In genomic region chr5:136424835-136425694, GRCh38 we compare ENCODE assay signal across 8 cellular contexts. TPM values are rescaled to one million over a fixed set of nuclear protein-coding genes. Genes with fewer than 3 reads are reported as not detected.
DNase-seq lines count a peak whose midpoint lies in the region; ATAC-seq and TF ChIP-seq lines count a peak whose summit lies in the region.

No MANE protein-coding gene starts in this region.

- H3K36me3 ChIP-seq in esophagus squamous epithelium (no peaks in the 10 kb centered on the region), neural progenitor cell (no peaks in the 10 kb centered on the region)

- peak; percentile 89 for ATAC-seq in HG02938 (IDR thresholded peaks at IDR 0.05; ENCODE audit: unreplicated experiment)
- ATAC-seq in HG03460 (IDR thresholded peaks at IDR 0.05; ENCODE audit: unreplicated experiment) = no peak

- no peak for TF ChIP-seq POLR2A in esophagus squamous epithelium (IDR thresholded peaks at IDR 0.05)

- no peak overlapping the region for H3K27ac Mint-ChIP-seq in neural progenitor cell

- H3K27me3 ChIP-seq in esophagus squamous epithelium (no peaks in the 10 kb centered on the region), neural progenitor cell (no peaks in the 10 kb centered on the region)

- TF ChIP-seq CTCF in GM12874 (IDR thresholded peaks at IDR 0.05; ENCODE audit: insufficient read depth, low read depth, low read length) = peak; percentile 87
- TF ChIP-seq CTCF in esophagus squamous epithelium (IDR thresholded peaks at IDR 0.05) = peak in 5 of 6 experiments; percentile 47 to 71 (median 61)
- peak; percentile 90 for TF ChIP-seq CTCF in neural progenitor cell (IDR thresholded peaks at IDR 0.05)

- intact Hi-C loops in esophagus squamous epithelium (cut with DNase I) = no loop called here

- 42 to 55% methylated on average over 11 to 12 of the region's 12 CpGs for WGBS in esophagus squamous epithelium, 2 donors

- H3K79me2 ChIP-seq in neural progenitor cell (ENCODE audit: low read depth) = no peaks in the 10 kb centered on the region

- no peak overlapping the region for H3K4me2 ChIP-seq in neural progenitor cell

- no peak overlapping the region for H3K4me3 Mint-ChIP-seq in neural progenitor cell

- H3K36me3 Mint-ChIP-seq in neural progenitor cell = no peaks in the 10 kb centered on the region

- H4K20me1 ChIP-seq in neural progenitor cell (ENCODE audit: low read depth) = no peaks in the 10 kb centered on the region

- H3K4me3 ChIP-seq in esophagus squamous epithelium = no peak overlapping the region
- no peak overlapping the region for H3K4me3 ChIP-seq in neural progenitor cell

- peaks cover 2% of the 10 kb centered on the region for H3K4me1 Mint-ChIP-seq in neural progenitor cell

- H2AFZ ChIP-seq in neural progenitor cell (replicated peaks) = no peak overlapping the region

- DNase-seq in AG08395 (ENCODE audit: low spot score) (peak; percentile 58), NCI-H2171 (lab: John Stamatoyannopoulos, UW) (peak; percentile 28), esophagus squamous epithelium (lab: John Stamatoyannopoulos, UW) (no peak), neural progenitor cell (ENCODE audit: low spot score) (peak; percentile 90)
- DNase-seq in activated CD4-positive, alpha-beta T cell treated with anti-CD3 and anti-CD28 coated beads for 48 hours = peak; percentile 73

- H3K9ac ChIP-seq in neural progenitor cell = no peak overlapping the region

- H3K9me3 Mint-ChIP-seq in neural progenitor cell = no peaks in the 10 kb centered on the region

- H3K9me3 ChIP-seq in esophagus squamous epithelium (no peaks in the 10 kb centered on the region), neural progenitor cell (ENCODE audit: low read depth) (no peaks in the 10 kb centered on the region)

- no peaks in the 10 kb centered on the region for H3F3A ChIP-seq in neural progenitor cell (ENCODE audit: low read depth)

- no peaks in the 10 kb centered on the region for H3K27me3 Mint-ChIP-seq in neural progenitor cell (ENCODE audit: insufficient read depth, low read depth)

- H3K27ac ChIP-seq in esophagus squamous epithelium = no peak overlapping the region
- no peak overlapping the region for H3K27ac ChIP-seq in neural progenitor cell

- H3K4me1 ChIP-seq in esophagus squamous epithelium (no peaks in the 10 kb centered on the region), neural progenitor cell (no peaks in the 10 kb centered on the region)

RNA-seq across cellular contexts. Expression of gene TRPC7, which starts 59.7 kb away (rescaled TPM):
- total RNA-seq in esophagus squamous epithelium (not detected), neural progenitor cell (ENCODE audit: low replicate concordance) (not detected in 2 replicates)
